Comparison of ENCODE assay signal across 8 cellular contexts in the genomic region with DNA sequence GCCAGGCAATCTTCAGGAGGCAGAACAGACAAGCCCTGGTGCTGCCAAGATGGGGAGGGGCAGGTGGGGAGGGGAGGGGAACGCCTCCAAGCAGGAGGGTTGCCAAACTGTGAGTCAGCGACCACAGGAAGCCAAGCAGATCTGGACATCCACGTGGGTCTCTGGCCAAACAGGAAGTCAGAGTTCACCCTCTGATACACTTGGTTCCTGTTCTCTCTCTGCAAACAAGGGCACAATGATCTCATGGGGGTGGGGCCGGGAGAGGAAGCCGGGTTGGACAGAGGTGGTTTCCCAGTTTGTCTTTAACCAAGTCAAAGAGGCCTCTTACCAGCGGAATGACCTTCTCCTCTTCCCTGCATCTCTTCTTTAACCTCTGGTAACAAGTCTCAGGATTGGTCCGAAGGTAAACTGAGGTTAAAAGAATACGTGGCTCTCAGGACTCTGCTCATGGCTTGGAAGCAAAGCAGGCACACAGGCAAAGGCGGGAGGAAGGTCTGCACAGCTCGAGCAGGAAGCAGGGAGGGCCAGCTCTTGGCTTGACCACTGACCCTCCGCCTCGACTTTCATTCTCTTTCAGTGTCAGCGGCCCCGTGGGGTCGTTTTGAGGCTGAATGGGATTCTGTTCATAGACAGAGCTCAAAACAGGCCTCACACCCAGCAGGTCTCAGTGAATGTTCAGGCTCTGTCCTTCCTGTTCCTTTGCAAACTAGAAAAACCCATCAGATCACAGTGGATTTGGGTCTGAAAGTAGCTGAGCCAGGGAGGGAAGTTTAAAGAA. TPM values are rescaled to one million over a fixed set of nuclear protein-coding genes. Genes with fewer than 3 reads are reported as not detected.
A peak's percentile ranks its signal among the peaks of the same experiment; 100 is the strongest.
DNase-seq lines count a peak whose midpoint lies in the region; ATAC-seq and TF ChIP-seq lines count a peak whose summit lies in the region.

No MANE protein-coding gene starts in this region.

- no peaks in the 10 kb centered on the region for H3K27me3 ChIP-seq in CD4-positive, alpha-beta memory T cell (ENCODE audit: insufficient read depth, low read length)
- H3K27me3 ChIP-seq in upper lobe of right lung: no peaks in the 10 kb centered on the region

- ATAC-seq in GM19467 (IDR thresholded peaks at IDR 0.05; ENCODE audit: unreplicated experiment) (peak; percentile 95), Right ventricle myocardium superior (ENCODE audit: poor library complexity) (peak; percentile 94), upper lobe of right lung (peak; percentile 93)

- peaks cover 73% of the 10 kb centered on the region for H3K4me1 ChIP-seq in CD4-positive, alpha-beta memory T cell (ENCODE audit: insufficient read depth, low read length)
- H3K4me1 ChIP-seq in upper lobe of right lung: peaks cover 80% of the 10 kb centered on the region

- no peaks in the 10 kb centered on the region for H3K9me3 ChIP-seq in CD4-positive, alpha-beta memory T cell (ENCODE audit: control insufficient read depth in 1 of 2, low read length in 2 of 2)
- no peaks in the 10 kb centered on the region for H3K9me3 ChIP-seq in upper lobe of right lung

- no peaks in the 10 kb centered on the region for H3K9me3 Mint-ChIP-seq in CD4-positive, alpha-beta memory T cell
- H3K9me3 Mint-ChIP-seq in activated naive CD8-positive, alpha-beta T cell treated with anti-CD3 and anti-CD28 coated beads for 36 hours: no peaks in the 10 kb centered on the region
- H3K9me3 Mint-ChIP-seq in progenitor cell of endocrine pancreas (ENCODE audit: low read depth): no peaks in the 10 kb centered on the region

- no peaks in the 10 kb centered on the region for H3K27me3 Mint-ChIP-seq in CD4-positive, alpha-beta memory T cell
- H3K27me3 Mint-ChIP-seq in activated naive CD8-positive, alpha-beta T cell treated with anti-CD3 and anti-CD28 coated beads for 36 hours: no peaks in the 10 kb centered on the region
- no peaks in the 10 kb centered on the region for H3K27me3 Mint-ChIP-seq in progenitor cell of endocrine pancreas

- CTCF ChIA-PET in CD4-positive, alpha-beta memory T cell (lab: Charles Lee; ENCODE audit: partially characterized antibody): interaction anchor here (1.5 to 2.6 kb wide), 2 partner anchors 34 to 92 kb away, joined by 4 to 7 read pairs; no protein-coding TSS in a partner anchor

- peak overlapping the region; percentile 96 to 99 (median 98) for H3K27ac Mint-ChIP-seq in CD4-positive, alpha-beta memory T cell
- peak overlapping the region; percentile 93 for H3K27ac Mint-ChIP-seq in activated naive CD8-positive, alpha-beta T cell treated with anti-CD3 and anti-CD28 coated beads for 36 hours
- H3K27ac Mint-ChIP-seq in progenitor cell of endocrine pancreas: peak overlapping the region; percentile 96

- intact Hi-C loops in CD4-positive, alpha-beta memory T cell (cut with micrococcal nuclease): loop anchor here (1.0 to 2.0 kb wide), 2 partner anchors 7 to 88 kb away; a partner anchor contains a TSS
- intact Hi-C loops in Right ventricle myocardium superior (cut with DNase I) (no loop called here), upper lobe of right lung (cut with DNase I) (no loop called here)

- peak overlapping the region in 7 of 8 donors; percentile 66 to 83 (median 74) for H3K4me3 Mint-ChIP-seq in CD4-positive, alpha-beta memory T cell
- H3K4me3 Mint-ChIP-seq in activated naive CD8-positive, alpha-beta T cell treated with anti-CD3 and anti-CD28 coated beads for 36 hours: peak overlapping the region; percentile 72
- no peak overlapping the region for H3K4me3 Mint-ChIP-seq in progenitor cell of endocrine pancreas (ENCODE audit: low read depth)

- no peak for TF ChIP-seq CTCF in progenitor cell of endocrine pancreas (IDR thresholded peaks at IDR 0.05; ENCODE audit: unreplicated experiment)
- TF ChIP-seq CTCF in upper lobe of right lung (IDR thresholded peaks at IDR 0.05): no peak

- in situ Hi-C loops in SK-MEL-5 (cut with HindIII; ENCODE audit: low pct_unique_long_range_greater_than_20kb, low sequenced_read_pairs): no loop called here

- no peaks in the 10 kb centered on the region for H3K36me3 ChIP-seq in CD4-positive, alpha-beta memory T cell (ENCODE audit: insufficient read depth, low read length)
- H3K36me3 ChIP-seq in upper lobe of right lung: no peaks in the 10 kb centered on the region

- POLR2A ChIA-PET in CD4-positive, alpha-beta memory T cell (lab: Charles Lee; ENCODE audit: partially characterized antibody): interaction anchor here (0.9 to 2.5 kb wide), 6 partner anchors 9 to 728 kb away, joined by 3 to 28 read pairs (median 4); a partner anchor contains a TSS

- no peak overlapping the region for H3K4me3 ChIP-seq in CD4-positive, alpha-beta memory T cell (ENCODE audit: low read length in 2 of 2)
- peak overlapping the region; percentile 34 for H3K4me3 ChIP-seq in upper lobe of right lung

- no peaks in the 10 kb centered on the region for H3K36me3 Mint-ChIP-seq in CD4-positive, alpha-beta memory T cell
- H3K36me3 Mint-ChIP-seq in activated naive CD8-positive, alpha-beta T cell treated with anti-CD3 and anti-CD28 coated beads for 36 hours: no peaks in the 10 kb centered on the region
- H3K36me3 Mint-ChIP-seq in progenitor cell of endocrine pancreas (ENCODE audit: insufficient read depth): peaks cover 11% of the 10 kb centered on the region

- peak; percentile 63 to 96 (median 67) for DNase-seq in CD4-positive, alpha-beta memory T cell
- DNase-seq in HPDE6-E6E7 (ENCODE audit: extremely low spot score) (peak; percentile 98), SK-MEL-5 (ENCODE audit: low read depth, low spot score) (peak; percentile 98), Right ventricle myocardium superior (peak; percentile 97), progenitor cell of endocrine pancreas (ENCODE audit: low spot score, unreplicated experiment) (no peak), upper lobe of right lung (peak; percentile 97)
- DNase-seq in activated naive CD8-positive, alpha-beta T cell treated with anti-CD3 and anti-CD28 coated beads for 36 hours: peak; percentile 80

- peaks cover 52 to 94% (median 71%) of the 10 kb centered on the region in 4 donors for H3K4me1 Mint-ChIP-seq in CD4-positive, alpha-beta memory T cell
- H3K4me1 Mint-ChIP-seq in activated naive CD8-positive, alpha-beta T cell treated with anti-CD3 and anti-CD28 coated beads for 36 hours: peaks cover 57% of the 10 kb centered on the region
- H3K4me1 Mint-ChIP-seq in progenitor cell of endocrine pancreas (ENCODE audit: low read depth): peaks cover 20% of the 10 kb centered on the region

- peak overlapping the region; percentile 76 for H3K27ac ChIP-seq in CD4-positive, alpha-beta memory T cell (ENCODE audit: low read depth, low read length)
- H3K27ac ChIP-seq in upper lobe of right lung: peak overlapping the region; percentile 97

RNA-seq across cellular contexts. Expression of a gene that starts 32.9 kb away (rescaled TPM):
- 10 to 100 TPM in 1 of 2 experiments, 1 to 10 TPM in 1; 9.0 to 10.2 TPM for total RNA-seq in CD4-positive, alpha-beta memory T cell
- polyA plus RNA-seq in CD4-positive, alpha-beta memory T cell: 1 to 10 TPM; 3.9 to 5.9 TPM
- 19.7 and 23.6 TPM in 2 replicates for total RNA-seq in SK-MEL-5 (2014; rRNA removed; shearing (Covaris generic))
- polyA plus RNA-seq in SK-MEL-5 (2015; cell fraction: cytosol; rRNA removed): 19.3 and 19.4 TPM in 2 replicates
- 43.9 and 50.5 TPM in 2 replicates for polyA plus RNA-seq in SK-MEL-5 (2015; cell fraction: nucleus; rRNA removed)
- total RNA-seq in activated naive CD8-positive, alpha-beta T cell treated with anti-CD3 and anti-CD28 coated beads for 36 hours: 1 to 10 TPM; 5.6 to 6.9 TPM
- 19.5 TPM for total RNA-seq in Right ventricle myocardium superior
- 16.1 and 17.5 TPM in 2 replicates for total RNA-seq in progenitor cell of endocrine pancreas
- total RNA-seq in upper lobe of right lung: 36.1 TPM

RNA-seq across cellular contexts. Expression of a gene that starts 35.4 kb away (rescaled TPM):
- 10 to 100 TPM; 71.0 to 76.6 TPM for total RNA-seq in CD4-positive, alpha-beta memory T cell
- 100 to 1,000 TPM; 154 to 173 TPM for polyA plus RNA-seq in CD4-positive, alpha-beta memory T cell
- total RNA-seq in SK-MEL-5 (2014; rRNA removed; shearing (Covaris generic)): 86.7 and 87.6 TPM in 2 replicates
- 94.2 and 126 TPM in 2 replicates for polyA plus RNA-seq in SK-MEL-5 (2015; cell fraction: cytosol; rRNA removed)
- polyA plus RNA-seq in SK-MEL-5 (2015; cell fraction: nucleus; rRNA removed): 12.3 and 32.0 TPM in 2 replicates
- 100 to 1,000 TPM in 1 of 2 experiments, 10 to 100 TPM in 1; 93.0 to 103 TPM for total RNA-seq in activated naive CD8-positive, alpha-beta T cell treated with anti-CD3 and anti-CD28 coated beads for 36 hours
- total RNA-seq in Right ventricle myocardium superior: 10.4 TPM
- 35.6 and 38.1 TPM in 2 replicates for total RNA-seq in progenitor cell of endocrine pancreas
- 57.6 TPM for total RNA-seq in upper lobe of right lung

RNA-seq across cellular contexts. Expression of a gene that starts 49.2 kb away (rescaled TPM):
- total RNA-seq in CD4-positive, alpha-beta memory T cell: 10 to 100 TPM; 12.2 to 13.4 TPM
- 1 to 10 TPM in 1 of 2 donors, under 1 TPM in 1; 0.80 to 1.6 TPM for polyA plus RNA-seq in CD4-positive, alpha-beta memory T cell
- 0.77 and 1.1 TPM in 2 replicates for total RNA-seq in SK-MEL-5 (2014; rRNA removed; shearing (Covaris generic))
- 0.94 and 1.1 TPM in 2 replicates for polyA plus RNA-seq in SK-MEL-5 (2015; cell fraction: cytosol; rRNA removed)
- polyA plus RNA-seq in SK-MEL-5 (2015; cell fraction: nucleus; rRNA removed): 1.4 and 5.2 TPM in 2 replicates
- 1 to 10 TPM; 2.8 to 5.9 TPM for total RNA-seq in activated naive CD8-positive, alpha-beta T cell treated with anti-CD3 and anti-CD28 coated beads for 36 hours
- total RNA-seq in Right ventricle myocardium superior: 1.3 TPM
- total RNA-seq in progenitor cell of endocrine pancreas: 8.8 and 9.0 TPM in 2 replicates
- total RNA-seq in upper lobe of right lung: 8.4 TPM
